8 cellular contexts compared by ENCODE assay signal in the genomic region with DNA sequence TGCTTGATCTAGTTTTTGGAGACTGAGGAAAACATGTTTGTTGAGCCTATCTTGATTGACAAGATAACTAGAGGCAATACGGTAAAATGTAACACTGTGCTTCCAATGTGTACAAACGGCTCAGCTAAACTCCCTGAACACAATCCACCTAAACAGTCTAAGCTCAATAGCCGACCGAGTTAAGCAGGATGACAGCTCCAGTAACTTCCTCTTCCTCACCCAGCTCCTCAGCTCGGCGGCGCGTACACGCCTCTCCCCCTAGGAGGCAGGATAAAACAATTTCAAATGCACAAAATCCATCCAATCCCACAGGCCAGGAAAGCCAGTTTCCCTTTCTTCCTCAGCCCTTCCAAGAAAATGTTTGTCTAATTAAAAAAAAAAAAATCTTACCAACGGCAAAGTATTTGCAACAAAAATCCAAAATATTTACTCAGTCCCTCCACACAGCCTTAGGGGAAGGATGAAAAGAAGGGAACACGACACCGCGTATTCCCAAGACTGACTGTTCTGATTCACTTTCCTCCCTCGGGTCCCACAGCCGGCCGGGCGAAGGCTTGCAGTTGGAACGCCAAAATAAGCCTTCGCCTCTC. TPM values are rescaled to one million over a fixed set of nuclear protein-coding genes. Genes with fewer than 3 reads are reported as not detected.
A peak's percentile ranks its signal among the peaks of the same experiment; 100 is the strongest.
DNase-seq lines count a peak whose midpoint lies in the region; ATAC-seq, FAIRE-seq and TF ChIP-seq lines count a peak whose summit lies in the region.

No MANE protein-coding gene starts in this region.

- peak; percentile 48 for FAIRE-seq in TTC549 (lab: Jason Lieb, UNC)

- peak overlapping the region; percentile 90 to 100 (median 99) for H3K27ac ChIP-seq in skin epidermis

- no peaks in the 10 kb centered on the region for H3K9me3 Mint-ChIP-seq in central memory CD8-positive, alpha-beta T cell
- H3K9me3 Mint-ChIP-seq in immature natural killer cell, result peaks cover 0 to 2% (median 0%) of the 10 kb centered on the region in 6 donors

- peak overlapping the region; percentile 62 to 97 (median 84) for H3K4me3 ChIP-seq in skin epidermis

- ATAC-seq in HG02938 (IDR thresholded peaks at IDR 0.05; ENCODE audit: unreplicated experiment) (peak; percentile 20), HG03135 (IDR thresholded peaks at IDR 0.05; ENCODE audit: unreplicated experiment) (no peak)
- ATAC-seq in central memory CD8-positive, alpha-beta T cell (replicated peaks; ENCODE audit: extremely low read depth, poor library complexity, severe bottlenecking), result no peak

- H3K4me3 Mint-ChIP-seq in central memory CD8-positive, alpha-beta T cell, result peak overlapping the region; percentile 93
- peak overlapping the region; percentile 96 to 99 (median 99) for H3K4me3 Mint-ChIP-seq in immature natural killer cell

- no peaks in the 10 kb centered on the region for H3K27me3 Mint-ChIP-seq in central memory CD8-positive, alpha-beta T cell
- peaks cover 18 to 33% (median 31%) of the 10 kb centered on the region in 3 donors for H3K27me3 Mint-ChIP-seq in immature natural killer cell (ENCODE audit: low read depth in 3 of 3)

- H3K27ac Mint-ChIP-seq in central memory CD8-positive, alpha-beta T cell (ENCODE audit: low read depth), result peak overlapping the region; percentile 98
- H3K27ac Mint-ChIP-seq in immature natural killer cell, result peak overlapping the region; percentile 92 to 99 (median 99)

- POLR2A ChIA-PET in GM10248 (lab: Yijun Ruan, JAX), result interaction anchor here (0.7 kb wide), 2 partner anchors 11 to 90 kb away, joined by 3 to 4 read pairs; no protein-coding TSS in a partner anchor

- DNase-seq in GM10248 (ENCODE audit: extremely low spot score) (peak; percentile 42), NCI-H2171 (lab: John Stamatoyannopoulos, UW) (peak; percentile 26), immature natural killer cell (peak; percentile 44 to 47 (median 46))
- no peak for DNase-seq in central memory CD8-positive, alpha-beta T cell (ENCODE audit: low spot score in 2 of 2)

- peaks cover 69% of the 10 kb centered on the region for H3K4me1 Mint-ChIP-seq in central memory CD8-positive, alpha-beta T cell
- peaks cover 78 to 79% of the 10 kb centered on the region in 2 donors for H3K4me1 Mint-ChIP-seq in immature natural killer cell

- peaks cover 49% of the 10 kb centered on the region for H3K36me3 Mint-ChIP-seq in central memory CD8-positive, alpha-beta T cell (ENCODE audit: insufficient read depth)
- peaks cover 3 to 4% (median 3%) of the 10 kb centered on the region in 3 donors for H3K36me3 Mint-ChIP-seq in immature natural killer cell

- CTCF ChIA-PET in GM10248 (lab: Yijun Ruan, JAX), result interaction anchor here (0.7 to 2.6 kb wide), 7 partner anchors 9 to 199 kb away, joined by 3 to 11 read pairs (median 4); a partner anchor contains a TSS

- peak; percentile 55 for TF ChIP-seq CTCF in GM10248 (IDR thresholded peaks at IDR 0.05; ENCODE audit: control extremely low read depth, extremely low read depth, low read depth, missing control alignments)

RNA-seq across cellular contexts. Expression of a gene that starts 1.0 kb away (rescaled TPM):
- polyA plus RNA-seq in immature natural killer cell, result 10 to 100 TPM; 26.0 to 61.8 (median 46.4) TPM

RNA-seq across cellular contexts. Expression of a gene that starts 44.5 kb away (rescaled TPM):
- polyA plus RNA-seq in immature natural killer cell, result 10 to 100 TPM; 18.1 to 33.2 (median 24.4) TPM

Comparison
In these comparisons a context has a peak if more than half of its experiments do, and no peak if none do; other contexts are left out.
1. DNase-seq: peak in GM10248 (single experiment), NCI-H2171 (single experiment) and immature natural killer cell (3 of 3); none in central memory CD8-positive, alpha-beta T cell (0 of 2).